In genomic region chr11:27395556-27396258, GRCh38 we compare ENCODE assay signal across 9 cellular contexts. TPM values are rescaled to one million over a fixed set of nuclear protein-coding genes. Genes with fewer than 3 reads are reported as not detected.
DNase-seq lines count a peak whose midpoint lies in the region; ATAC-seq and TF ChIP-seq lines count a peak whose summit lies in the region.
"Had no signal": no experiment of that assay in that cellular context is flagged by ENCODE, and none has a peak within 500 bp of the region (broad histone marks: within the 10 kb centered on the region; RNA-seq: fewer than 3 reads in every experiment).

No MANE protein-coding gene starts in this region.

- H3K9ac ChIP-seq in GM23248: 0 out of 2 replicates have a peak overlapping the region, but pooled peaks have one; percentile 7

- H3K9me2 ChIP-seq in GM23248 (ENCODE audit: insufficient read depth): no peaks in the 10 kb centered on the region

- 27 to 31% methylated on average over 7 of the region's 7 CpGs for WGBS in GM23248 (ENCODE audit: low coverage in 1 of 2, low lambda C conversion rate in 2 of 2, missing lambda C conversion rate in 2 of 2), 2 experiments
- WGBS in prostate gland: 17% methylated on average over 7 of the region's 7 CpGs

- H3K27me3 ChIP-seq in GM23248 (replicated peaks; ENCODE audit: insufficient read depth) (no peaks in the 10 kb centered on the region), Peyer's patch (no peaks in the 10 kb centered on the region), prostate gland (replicated peaks; ENCODE audit: insufficient read depth) (no peaks in the 10 kb centered on the region)

- H3K9me3 Mint-ChIP-seq in stimulated activated naive CD8-positive, alpha-beta T cell treated with anti-CD3 and anti-CD28 coated beads, Interleukin-15, amount 100 ng/mL, for 72 hours: no peaks in the 10 kb centered on the region
- H3K9me3 Mint-ChIP-seq: activated naive CD8-positive, alpha-beta T cell treated with anti-CD3 and anti-CD28 coated beads, Interleukin-2, amount 50 U/mL, for 24 hours had no signal

- peak overlapping the region; percentile 39 for H3K4me2 ChIP-seq in GM23248 (ENCODE audit: unreplicated experiment)

- peak overlapping the region; percentile 2; the same call in 1 of the 2 replicates for H3K27ac ChIP-seq in GM23248
- H3K27ac ChIP-seq in Peyer's patch: peak overlapping the region in 3 of 4 donors; percentile 7 to 66 (median 64)
- H3K27ac ChIP-seq in prostate gland: peak overlapping the region; percentile 66 to 71

- peaks cover 29% of the 10 kb centered on the region for H3F3A ChIP-seq in GM23248 (ENCODE audit: insufficient read depth)

- TF ChIP-seq POLR2A in Peyer's patch (IDR thresholded peaks at IDR 0.05) (no peak), prostate gland (IDR thresholded peaks at IDR 0.05) (no peak)

- TF ChIP-seq CTCF in Peyer's patch (IDR thresholded peaks at IDR 0.05): no peak
- TF ChIP-seq CTCF in prostate gland (IDR thresholded peaks at IDR 0.05): no peak

- peaks cover 42% of the 10 kb centered on the region for H3K4me1 ChIP-seq in GM23248 (ENCODE audit: insufficient read depth)
- peaks cover 0 to 85% (median 0%) of the 10 kb centered on the region in 4 donors for H3K4me1 ChIP-seq in Peyer's patch
- H3K4me1 ChIP-seq in prostate gland (replicated peaks): peaks cover 4% of the 10 kb centered on the region

- H3K36me3 ChIP-seq in GM23248 (ENCODE audit: low read depth): no peaks in the 10 kb centered on the region
- H3K36me3 ChIP-seq in Peyer's patch: no peaks in the 10 kb centered on the region
- H3K36me3 ChIP-seq in prostate gland: no peaks in the 10 kb centered on the region

- ATAC-seq in Right ventricle myocardium superior (ENCODE audit: poor library complexity) (peak; percentile 50), GM18870 (IDR thresholded peaks at IDR 0.05; ENCODE audit: unreplicated experiment) (no peak)
- ATAC-seq in stimulated activated naive CD8-positive, alpha-beta T cell treated with anti-CD3 and anti-CD28 coated beads, Interleukin-15, amount 100 ng/mL, for 72 hours: no peak
- ATAC-seq: activated naive CD8-positive, alpha-beta T cell treated with anti-CD3 and anti-CD28 coated beads, Interleukin-2, amount 50 U/mL, for 24 hours had no signal

- H3K4me3 ChIP-seq in GM23248 (0 out of 2 replicates have a peak overlapping the region, but pooled peaks have one; percentile 2), Peyer's patch (peak overlapping the region in 2 of 4 donors; percentile 1 to 14), prostate gland (no peak overlapping the region)

- no peaks in the 10 kb centered on the region for H4K20me1 ChIP-seq in GM23248 (ENCODE audit: insufficient read depth)

- DNase-seq in GM23248 (peak; percentile 70), Peyer's patch (peak in 1 of 3 donors; percentile 70), Right ventricle myocardium superior (no peak), prostate gland (ENCODE audit: low spot score) (peak; percentile 54), NCI-H2107 treated with DMSO at 0.1 percent for 48 hours (lab: John Stamatoyannopoulos, UW; ENCODE audit: unreplicated experiment) (no peak), MV-4-11 (lab: John Stamatoyannopoulos, UW) (no peak)
- no peak for DNase-seq in stimulated activated naive CD8-positive, alpha-beta T cell treated with anti-CD3 and anti-CD28 coated beads, Interleukin-15, amount 100 ng/mL, for 72 hours
- DNase-seq: activated naive CD8-positive, alpha-beta T cell treated with anti-CD3 and anti-CD28 coated beads, Interleukin-2, amount 50 U/mL, for 24 hours had no signal

- in situ Hi-C loops in GM23248 (cut with MboI): no loop called here

- H3K27me3 Mint-ChIP-seq in stimulated activated naive CD8-positive, alpha-beta T cell treated with anti-CD3 and anti-CD28 coated beads, Interleukin-15, amount 100 ng/mL, for 72 hours: peaks cover 8% of the 10 kb centered on the region
- H3K27me3 Mint-ChIP-seq: activated naive CD8-positive, alpha-beta T cell treated with anti-CD3 and anti-CD28 coated beads, Interleukin-2, amount 50 U/mL, for 24 hours had no signal

- H2AFZ ChIP-seq in GM23248: no peak overlapping the region

- intact Hi-C loops in Right ventricle myocardium superior (cut with DNase I): loop anchor here (10.0 kb wide), 1 partner anchor 69 kb away; no protein-coding TSS in a partner anchor
- intact Hi-C loops in prostate gland (cut with DNase I): no loop called here

- peaks cover 36% of the 10 kb centered on the region for H3K79me2 ChIP-seq in GM23248 (ENCODE audit: insufficient read depth)

- no peak overlapping the region for H3K4me3 Mint-ChIP-seq in stimulated activated naive CD8-positive, alpha-beta T cell treated with anti-CD3 and anti-CD28 coated beads, Interleukin-15, amount 100 ng/mL, for 72 hours
- H3K4me3 Mint-ChIP-seq: activated naive CD8-positive, alpha-beta T cell treated with anti-CD3 and anti-CD28 coated beads, Interleukin-2, amount 50 U/mL, for 24 hours had no signal

- H3K9me3 ChIP-seq in GM23248 (ENCODE audit: low read depth) (no peaks in the 10 kb centered on the region), Peyer's patch (no peaks in the 10 kb centered on the region), prostate gland (no peaks in the 10 kb centered on the region)

- H3K27ac Mint-ChIP-seq in stimulated activated naive CD8-positive, alpha-beta T cell treated with anti-CD3 and anti-CD28 coated beads, Interleukin-15, amount 100 ng/mL, for 72 hours: no peak overlapping the region
- H3K27ac Mint-ChIP-seq: activated naive CD8-positive, alpha-beta T cell treated with anti-CD3 and anti-CD28 coated beads, Interleukin-2, amount 50 U/mL, for 24 hours had no signal

- no peaks in the 10 kb centered on the region for H3K4me1 Mint-ChIP-seq in stimulated activated naive CD8-positive, alpha-beta T cell treated with anti-CD3 and anti-CD28 coated beads, Interleukin-15, amount 100 ng/mL, for 72 hours
- H3K4me1 Mint-ChIP-seq: activated naive CD8-positive, alpha-beta T cell treated with anti-CD3 and anti-CD28 coated beads, Interleukin-2, amount 50 U/mL, for 24 hours had no signal

RNA-seq across cellular contexts. Expression of gene CCDC34, which starts 32.7 kb away (rescaled TPM):
- total RNA-seq in GM23248 (2014; rRNA removed; shearing (Covaris generic)): 3.9 and 5.7 TPM in 2 replicates
- 7.8 and 8.1 TPM in 2 replicates for polyA plus RNA-seq in GM23248 (2016; fragmentation: Nextera tagmentation; extraction: Ambion mirVana)
- total RNA-seq in Peyer's patch (1 to 10 TPM in 3 of 4 donors, not detected in 1; 2.6 to 4.8 (median 3.9) TPM), Right ventricle myocardium superior (3.6 TPM), prostate gland (1 to 10 TPM; 5.7 to 6.7 TPM)

Comparison
In these comparisons a context has a peak if more than half of its experiments do, and no peak if none do; other contexts are left out.
1. DNase-seq: peak in GM23248 (single experiment) and prostate gland (single experiment); none in Right ventricle myocardium superior (single experiment), stimulated activated naive CD8-positive, alpha-beta T cell treated with anti-CD3 and anti-CD28 coated beads, Interleukin-15, amount 100 ng/mL, for 72 hours (0 of 2), NCI-H2107 treated with DMSO at 0.1 percent for 48 hours (single experiment) and MV-4-11 (single experiment).
2. H3K27ac ChIP-seq: peak in every context shown above with its lines; median percentile 68 in prostate gland; 64 in Peyer's patch; 2 in GM23248.